In the genomic region with DNA sequence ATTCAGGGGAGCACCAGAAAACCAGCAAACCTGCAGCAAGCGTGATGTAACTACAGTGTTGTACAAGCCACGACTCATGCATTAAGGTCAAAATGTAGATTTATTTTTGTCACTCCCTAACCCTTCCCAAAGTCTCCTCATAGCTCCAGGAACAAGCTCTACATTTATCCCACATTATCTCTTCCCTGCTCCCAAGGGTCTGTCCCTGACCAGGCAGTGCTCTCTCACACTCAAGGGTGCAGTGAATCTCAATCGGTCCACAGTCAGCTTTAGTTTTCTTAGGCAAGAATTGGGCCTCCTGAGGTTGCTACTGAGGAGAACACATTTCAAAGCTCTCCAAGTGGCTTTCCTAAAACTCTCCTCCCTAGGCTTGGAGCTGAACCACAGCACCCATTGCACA, we compare ENCODE assay signal across 16 cellular contexts.
DNase-seq lines count a peak whose midpoint lies in the region; ATAC-seq and TF ChIP-seq lines count a peak whose summit lies in the region.
"Had no signal": no experiment of that assay in that cellular context is flagged by ENCODE, and none has a peak within 500 bp of the region (broad histone marks: within the 10 kb centered on the region; RNA-seq: fewer than 3 reads in every experiment).

No MANE protein-coding gene starts in this region.

- peaks cover 42% of the 10 kb centered on the region for H3K4me1 ChIP-seq in cardiac muscle cell (ENCODE audit: low read depth)
- peaks cover 12% of the 10 kb centered on the region for H3K4me1 ChIP-seq in right cardiac atrium (ENCODE audit: control insufficient read depth, insufficient read depth, low read length)
- H3K4me1 ChIP-seq in tibial artery, result peaks cover 0 to 37% (median 9%) of the 10 kb centered on the region in 4 donors
- peaks cover 8% of the 10 kb centered on the region; the same call in 1 of the 2 replicates for H3K4me1 ChIP-seq in HAP-1
- H3K4me1 ChIP-seq: Caco-2 had no signal

- ATAC-seq in left cardiac atrium, result peak; percentile 85 to 87
- peak; percentile 86 to 90 for ATAC-seq in right cardiac atrium
- no peak for ATAC-seq in GM21526 (IDR thresholded peaks at IDR 0.05; ENCODE audit: low FRiP score, unreplicated experiment)
- ATAC-seq in HG02623 (IDR thresholded peaks at IDR 0.05; ENCODE audit: unreplicated experiment), result no peak

- in situ Hi-C loops in HAP-1 (cut with MboI; ENCODE audit: low sequenced_read_pairs), result no loop called here

- 49% methylated on average over 3 of the region's 3 CpGs for WGBS in right cardiac atrium

- H3K36me3 ChIP-seq in cardiac muscle cell, result no peaks in the 10 kb centered on the region
- H3K36me3 ChIP-seq in tibial artery, result no peaks in the 10 kb centered on the region
- H3K36me3 ChIP-seq in HAP-1 (replicated peaks), result no peaks in the 10 kb centered on the region
- H3K36me3 ChIP-seq: BE2C had no signal

- H3K4me3 ChIP-seq in cardiac muscle cell, result no peak overlapping the region
- no peak overlapping the region for H3K4me3 ChIP-seq in right cardiac atrium (ENCODE audit: low read length)
- no peak overlapping the region for H3K4me3 ChIP-seq in tibial artery
- H3K4me3 ChIP-seq in HAP-1, result no peak overlapping the region

- no peaks in the 10 kb centered on the region for H3K9me3 ChIP-seq in cardiac muscle cell (ENCODE audit: low read depth)
- no peaks in the 10 kb centered on the region for H3K9me3 ChIP-seq in right cardiac atrium (ENCODE audit: control insufficient read depth, low read length)
- no peaks in the 10 kb centered on the region for H3K9me3 ChIP-seq in tibial artery
- H3K9me3 ChIP-seq in HAP-1, result no peaks in the 10 kb centered on the region
- H3K9me3 ChIP-seq: BE2C, Caco-2 had no signal

- intact Hi-C loops in left cardiac atrium (cut with DNase I) (no loop called here), right cardiac atrium (cut with DNase I) (loop anchor here in 1 of 4 donors (5.0 kb wide), 1 partner anchor 110 kb away; no protein-coding TSS in a partner anchor), tibial artery (cut with DNase I; ENCODE audit: low total_unique reads) (no loop called here)

- peak in 1 of 2 donors; percentile 34 for DNase-seq in cardiac muscle cell (ENCODE audit: low read depth in 1 of 2, low spot score in 1 of 2)
- no peak for DNase-seq in left cardiac atrium
- DNase-seq in right cardiac atrium, result peak in 2 of 3 donors; percentile 17 to 43
- DNase-seq in tibial artery, result no peak
- DNase-seq in HAP-1 (ENCODE audit: low spot score in 2 of 2), result no peak
- no peak for DNase-seq in ecto neural progenitor cell (ENCODE audit: low spot score)
- DNase-seq: ACHN; BE2C; C1 segment of cervical spinal cord; Caco-2; CD4-positive, CD25-positive, alpha-beta regulatory T cell; CD8-positive, alpha-beta memory T cell; GOT3; H7 had no signal

- H3K27ac ChIP-seq in cardiac muscle cell (peak overlapping the region; percentile 69), right cardiac atrium (ENCODE audit: low read length) (peak overlapping the region; percentile 90), tibial artery (peak overlapping the region; percentile 2 to 28)

- H3K27me3 ChIP-seq in cardiac muscle cell (no peaks in the 10 kb centered on the region), right cardiac atrium (ENCODE audit: control insufficient read depth, insufficient read depth) (no peaks in the 10 kb centered on the region), tibial artery (no peaks in the 10 kb centered on the region), HAP-1 (ENCODE audit: low read depth) (no peaks in the 10 kb centered on the region)
- H3K27me3 ChIP-seq: BE2C had no signal

- TF ChIP-seq CTCF in cardiac muscle cell (IDR thresholded peaks at IDR 0.05; ENCODE audit: low read depth, low read length) (no peak), tibial artery (IDR thresholded peaks at IDR 0.05) (no peak)

Comparison
In these comparisons a context has a peak if more than half of its experiments do, and no peak if none do; other contexts are left out.
1. DNase-seq: peak in right cardiac atrium (2 of 3); none in left cardiac atrium (single experiment), tibial artery (0 of 2), HAP-1 (0 of 2) and ecto neural progenitor cell (single experiment).
2. H3K27ac ChIP-seq: peak in every context shown above with its lines; median percentile 90 in right cardiac atrium; 69 in cardiac muscle cell; 15 in tibial artery.
3. ATAC-seq: peak in left cardiac atrium (2 of 2) and right cardiac atrium (2 of 2); none in GM21526 (single experiment) and HG02623 (single experiment).